8 cellular contexts compared by ENCODE assay signal in genomic region chr20:58691773-58692578, GRCh38. TPM values are rescaled to one million over a fixed set of nuclear protein-coding genes. Genes with fewer than 3 reads are reported as not detected.
DNase-seq lines count a peak whose midpoint lies in the region; ATAC-seq and TF ChIP-seq lines count a peak whose summit lies in the region.

No MANE protein-coding gene starts in this region.

- ATAC-seq in HG03095 (IDR thresholded peaks at IDR 0.05; ENCODE audit: unreplicated experiment) = no peak

- H3K27me3 ChIP-seq in layer of hippocampus (ENCODE audit: control insufficient read depth, insufficient read depth, low read length) (no peaks in the 10 kb centered on the region), suprapubic skin (no peaks in the 10 kb centered on the region)

- WGBS in suprapubic skin = 53% methylated on average over 24 of the region's 31 CpGs

- no peak for TF ChIP-seq CTCF in suprapubic skin (IDR thresholded peaks at IDR 0.05)

- H3K4me1 ChIP-seq in suprapubic skin = peaks cover 44% of the 10 kb centered on the region

- DNase-seq in stimulated activated CD4-positive, alpha-beta T cell treated with anti-CD3 and anti-CD28 coated beads, Interleukin-4, amount 100 ng/mL, for 24 hours = peak; percentile 3
- DNase-seq in stimulated activated CD4-positive, alpha-beta T cell treated with anti-CD3 and anti-CD28 coated beads, Interleukin-15, amount 100 ng/mL, for 24 hours = no peak
- DNase-seq in amniotic epithelial cell (ENCODE audit: low read depth) (peak; percentile 88), suprapubic skin (ENCODE audit: low spot score in 2 of 2) (peak; percentile 85 to 91), germinal center (ENCODE audit: low spot score) (no peak), foreskin melanocyte (no peak)

- no peak for TF ChIP-seq EP300 in suprapubic skin (IDR thresholded peaks at IDR 0.05)

- H3K27ac ChIP-seq in layer of hippocampus (ENCODE audit: low read depth, low read length) (peak overlapping the region; percentile 80), suprapubic skin (peak overlapping the region; percentile 92)

- H3K36me3 ChIP-seq in suprapubic skin = peaks cover 20% of the 10 kb centered on the region

- TF ChIP-seq POLR2A in suprapubic skin (IDR thresholded peaks at IDR 0.05) = no peak

- no peaks in the 10 kb centered on the region for H3K9me3 ChIP-seq in suprapubic skin

- H3K4me3 ChIP-seq in suprapubic skin = peak overlapping the region; percentile 58

RNA-seq across cellular contexts. Expression of gene NPEPL1, which starts 0.6 kb away (rescaled TPM):
- total RNA-seq in suprapubic skin = 10 to 100 TPM; 21.0 to 69.2 (median 42.0) TPM

RNA-seq across cellular contexts. Expression of gene STX16, which starts 40.9 kb away (rescaled TPM):
- total RNA-seq in suprapubic skin = 100 to 1,000 TPM in 1 of 4 donors, 10 to 100 TPM in 3; 35.6 to 138 (median 50.9) TPM

Comparison
In these comparisons a context has a peak if more than half of its experiments do, and no peak if none do; other contexts are left out.
1. DNase-seq: peak in stimulated activated CD4-positive, alpha-beta T cell treated with anti-CD3 and anti-CD28 coated beads, Interleukin-4, amount 100 ng/mL, for 24 hours (single experiment), amniotic epithelial cell (single experiment) and suprapubic skin (2 of 2); none in stimulated activated CD4-positive, alpha-beta T cell treated with anti-CD3 and anti-CD28 coated beads, Interleukin-15, amount 100 ng/mL, for 24 hours (single experiment), germinal center (single experiment) and foreskin melanocyte (single experiment).